In genomic region chr15:22887157-22887951, GRCh38 we compare ENCODE assay signal across 1 cellular context.
A peak's percentile ranks its signal among the peaks of the same experiment; 100 is the strongest.
TF ChIP-seq lines count a peak whose summit lies in the region.

No MANE protein-coding gene starts in this region.

TF ChIP-seq in K562, 482 proteins besides CTCF, POLR2A, EP300 and RAD21 (continued from another document and continues in another):
- peak; percentile 70 to 90 for TF ChIP-seq MNT (conservative IDR thresholded peaks at IDR 0.05)
- TF ChIP-seq ZBTB2 (IDR thresholded peaks at IDR 0.05): no peak
- no peak for TF ChIP-seq ZNF41 (CRISPR knock-in tag; conservative IDR thresholded peaks at IDR 0.05)
- no peak for TF ChIP-seq STAT6 (CRISPR knock-in tag; IDR thresholded peaks at IDR 0.05)
- no peak for TF ChIP-seq ZNF23 (CRISPR knock-in tag; IDR thresholded peaks at IDR 0.05)
- no peak for TF ChIP-seq MCM5 (IDR thresholded peaks at IDR 0.05; ENCODE audit: low read depth)
- TF ChIP-seq, protein P1, sequence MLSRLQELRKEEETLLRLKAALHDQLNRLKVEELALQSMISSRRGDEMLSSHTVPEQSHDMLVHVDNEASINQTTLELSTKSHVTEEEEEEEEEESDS (CRISPR knock-in tag; IDR thresholded peaks at IDR 0.05): no peak
- TF ChIP-seq ZKSCAN8 (CRISPR knock-in tag; IDR thresholded peaks at IDR 0.05): no peak
- no peak for TF ChIP-seq FOSL1 (tag; conservative IDR thresholded peaks at IDR 0.05)
- TF ChIP-seq, protein P2, sequence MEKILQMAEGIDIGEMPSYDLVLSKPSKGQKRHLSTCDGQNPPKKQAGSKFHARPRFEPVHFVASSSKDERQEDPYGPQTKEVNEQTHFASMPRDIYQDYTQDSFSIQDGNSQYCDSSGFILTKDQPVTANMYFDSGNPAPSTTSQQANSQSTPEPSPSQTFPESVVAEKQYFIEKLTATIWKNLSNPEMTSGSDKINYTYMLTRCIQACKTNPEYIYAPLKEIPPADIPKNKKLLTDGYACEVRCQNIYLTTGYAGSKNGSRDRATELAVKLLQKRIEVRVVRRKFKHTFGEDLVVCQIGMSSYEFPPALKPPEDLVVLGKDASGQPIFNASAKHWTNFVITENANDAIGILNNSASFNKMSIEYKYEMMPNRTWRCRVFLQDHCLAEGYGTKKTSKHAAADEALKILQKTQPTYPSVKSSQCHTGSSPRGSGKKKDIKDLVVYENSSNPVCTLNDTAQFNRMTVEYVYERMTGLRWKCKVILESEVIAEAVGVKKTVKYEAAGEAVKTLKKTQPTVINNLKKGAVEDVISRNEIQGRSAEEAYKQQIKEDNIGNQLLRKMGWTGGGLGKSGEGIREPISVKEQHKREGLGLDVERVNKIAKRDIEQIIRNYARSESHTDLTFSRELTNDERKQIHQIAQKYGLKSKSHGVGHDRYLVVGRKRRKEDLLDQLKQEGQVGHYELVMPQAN (IDR thresholded peaks at IDR 0.05; ENCODE audit: borderline replicate concordance): 0 out of 2 replicates have a peak, but pooled peaks have one; percentile 29
- no peak for TF ChIP-seq BCLAF1 (IDR thresholded peaks at IDR 0.05; ENCODE audit: borderline replicate concordance in 1 of 2, control insufficient read depth in 1 of 2, low read depth in 2 of 2, low read length in 1 of 2)
- TF ChIP-seq ZHX1 (conservative IDR thresholded peaks at IDR 0.05; ENCODE audit: low read length): no peak
- TF ChIP-seq ZNF146 (CRISPR knock-in tag; IDR thresholded peaks at IDR 0.05; ENCODE audit: unreplicated experiment): no peak
- no peak for TF ChIP-seq ZNF143 (CRISPR knock-in tag; IDR thresholded peaks at IDR 0.05)
- no peak for TF ChIP-seq BRCA1 (IDR thresholded peaks at IDR 0.05)
- TF ChIP-seq BRCA1 (CRISPR knock-in tag; IDR thresholded peaks at IDR 0.05): no peak
- TF ChIP-seq CREB3 (tag; conservative IDR thresholded peaks at IDR 0.05; ENCODE audit: low read depth): no peak
- no peak for TF ChIP-seq XRCC5 (IDR thresholded peaks at IDR 0.05; ENCODE audit: low read depth, low read length)
- peak; percentile 40; the same call in 1 of the 2 replicates for TF ChIP-seq JUND (IDR thresholded peaks at IDR 0.05; ENCODE audit: borderline replicate concordance, low read depth, low read length)
- TF ChIP-seq JUND (tag; IDR thresholded peaks at IDR 0.05; ENCODE audit: borderline replicate concordance, low read depth, low read length): no peak
- no peak for TF ChIP-seq HNRNPK (IDR thresholded peaks at IDR 0.05; ENCODE audit: low read depth, low read length, poor library complexity, severe bottlenecking)
- no peak for TF ChIP-seq BACH1 (tag; IDR thresholded peaks at IDR 0.05)
- no peak for TF ChIP-seq HDGF (IDR thresholded peaks at IDR 0.05)
- TF ChIP-seq POLR3A (IDR thresholded peaks at IDR 0.05; ENCODE audit: borderline replicate concordance, extremely low read depth, insufficient read depth, insufficient read length): no peak
- peak; percentile 31 for TF ChIP-seq TAF9B (IDR thresholded peaks at IDR 0.05; ENCODE audit: partially characterized antibody)
- no peak for TF ChIP-seq RBM25 (IDR thresholded peaks at IDR 0.05; ENCODE audit: low read depth, low read length, severe bottlenecking)
- TF ChIP-seq, protein P3, sequence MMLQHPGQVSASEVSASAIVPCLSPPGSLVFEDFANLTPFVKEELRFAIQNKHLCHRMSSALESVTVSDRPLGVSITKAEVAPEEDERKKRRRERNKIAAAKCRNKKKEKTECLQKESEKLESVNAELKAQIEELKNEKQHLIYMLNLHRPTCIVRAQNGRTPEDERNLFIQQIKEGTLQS (IDR thresholded peaks at IDR 0.05): peak; percentile 54
- TF ChIP-seq, protein P3 (CRISPR knock-in tag; conservative IDR thresholded peaks at IDR 0.05): no peak
- TF ChIP-seq, protein P4, sequence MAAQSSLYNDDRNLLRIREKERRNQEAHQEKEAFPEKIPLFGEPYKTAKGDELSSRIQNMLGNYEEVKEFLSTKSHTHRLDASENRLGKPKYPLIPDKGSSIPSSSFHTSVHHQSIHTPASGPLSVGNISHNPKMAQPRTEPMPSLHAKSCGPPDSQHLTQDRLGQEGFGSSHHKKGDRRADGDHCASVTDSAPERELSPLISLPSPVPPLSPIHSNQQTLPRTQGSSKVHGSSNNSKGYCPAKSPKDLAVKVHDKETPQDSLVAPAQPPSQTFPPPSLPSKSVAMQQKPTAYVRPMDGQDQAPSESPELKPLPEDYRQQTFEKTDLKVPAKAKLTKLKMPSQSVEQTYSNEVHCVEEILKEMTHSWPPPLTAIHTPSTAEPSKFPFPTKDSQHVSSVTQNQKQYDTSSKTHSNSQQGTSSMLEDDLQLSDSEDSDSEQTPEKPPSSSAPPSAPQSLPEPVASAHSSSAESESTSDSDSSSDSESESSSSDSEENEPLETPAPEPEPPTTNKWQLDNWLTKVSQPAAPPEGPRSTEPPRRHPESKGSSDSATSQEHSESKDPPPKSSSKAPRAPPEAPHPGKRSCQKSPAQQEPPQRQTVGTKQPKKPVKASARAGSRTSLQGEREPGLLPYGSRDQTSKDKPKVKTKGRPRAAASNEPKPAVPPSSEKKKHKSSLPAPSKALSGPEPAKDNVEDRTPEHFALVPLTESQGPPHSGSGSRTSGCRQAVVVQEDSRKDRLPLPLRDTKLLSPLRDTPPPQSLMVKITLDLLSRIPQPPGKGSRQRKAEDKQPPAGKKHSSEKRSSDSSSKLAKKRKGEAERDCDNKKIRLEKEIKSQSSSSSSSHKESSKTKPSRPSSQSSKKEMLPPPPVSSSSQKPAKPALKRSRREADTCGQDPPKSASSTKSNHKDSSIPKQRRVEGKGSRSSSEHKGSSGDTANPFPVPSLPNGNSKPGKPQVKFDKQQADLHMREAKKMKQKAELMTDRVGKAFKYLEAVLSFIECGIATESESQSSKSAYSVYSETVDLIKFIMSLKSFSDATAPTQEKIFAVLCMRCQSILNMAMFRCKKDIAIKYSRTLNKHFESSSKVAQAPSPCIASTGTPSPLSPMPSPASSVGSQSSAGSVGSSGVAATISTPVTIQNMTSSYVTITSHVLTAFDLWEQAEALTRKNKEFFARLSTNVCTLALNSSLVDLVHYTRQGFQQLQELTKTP (IDR thresholded peaks at IDR 0.05; ENCODE audit: low read depth in 1 of 2, partially characterized antibody in 2 of 2): no peak
- TF ChIP-seq ZNF121 (CRISPR knock-in tag; conservative IDR thresholded peaks at IDR 0.05): no peak
- no peak for TF ChIP-seq GTF2F1 (IDR thresholded peaks at IDR 0.05; ENCODE audit: low read depth, low read length)
- TF ChIP-seq ZNF224 (CRISPR knock-in tag; IDR thresholded peaks at IDR 0.05): no peak
- no peak for TF ChIP-seq L3MBTL2 (IDR thresholded peaks at IDR 0.05)
- no peak for TF ChIP-seq IRF2 (CRISPR knock-in tag; IDR thresholded peaks at IDR 0.05)
- no peak for TF ChIP-seq ZNF277 (CRISPR knock-in tag; IDR thresholded peaks at IDR 0.05; ENCODE audit: borderline replicate concordance)
- peak; percentile 37; the same call in 1 of the 2 replicates for TF ChIP-seq JUN (IDR thresholded peaks at IDR 0.05; ENCODE audit: borderline replicate concordance, low read depth, low read length)
- no peak for TF ChIP-seq JUN (CRISPR knock-in tag; IDR thresholded peaks at IDR 0.05; ENCODE audit: borderline replicate concordance)
